ENCODE assay signal across 1 cellular context in the genomic region with DNA sequence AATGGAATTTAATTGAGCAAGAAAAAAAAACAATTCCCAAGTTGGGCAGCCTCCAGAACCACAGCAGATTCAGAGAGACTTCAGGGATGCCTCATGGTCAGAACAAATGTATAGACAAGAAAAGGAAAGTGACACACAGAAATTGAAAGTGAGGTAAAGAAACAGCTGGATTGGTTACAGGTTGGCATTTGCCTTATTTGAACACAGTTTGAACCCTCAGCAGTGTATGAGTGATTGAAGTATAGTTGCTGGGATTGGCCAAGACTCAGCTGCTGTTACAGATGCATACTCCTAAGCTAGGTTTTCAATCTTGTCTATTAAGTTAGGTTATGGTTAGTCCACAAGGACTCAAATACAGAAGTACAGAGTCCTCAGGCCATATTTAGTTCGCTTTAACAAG. TPM values are rescaled to one million over a fixed set of nuclear protein-coding genes. Genes with fewer than 3 reads are reported as not detected.
"Had no signal": no experiment of that assay in that cellular context is flagged by ENCODE, and none has a peak within 500 bp of the region (broad histone marks: within the 10 kb centered on the region; RNA-seq: fewer than 3 reads in every experiment).

No MANE protein-coding gene starts in this region.

RNA-seq across cellular contexts. Expression of gene GOLGA8Q, which starts 57.9 kb away (rescaled TPM):
- total RNA-seq: progenitor cell of endocrine pancreas had no signal
